Comparison of ENCODE assay signal across 24 cellular contexts in the genomic region with DNA sequence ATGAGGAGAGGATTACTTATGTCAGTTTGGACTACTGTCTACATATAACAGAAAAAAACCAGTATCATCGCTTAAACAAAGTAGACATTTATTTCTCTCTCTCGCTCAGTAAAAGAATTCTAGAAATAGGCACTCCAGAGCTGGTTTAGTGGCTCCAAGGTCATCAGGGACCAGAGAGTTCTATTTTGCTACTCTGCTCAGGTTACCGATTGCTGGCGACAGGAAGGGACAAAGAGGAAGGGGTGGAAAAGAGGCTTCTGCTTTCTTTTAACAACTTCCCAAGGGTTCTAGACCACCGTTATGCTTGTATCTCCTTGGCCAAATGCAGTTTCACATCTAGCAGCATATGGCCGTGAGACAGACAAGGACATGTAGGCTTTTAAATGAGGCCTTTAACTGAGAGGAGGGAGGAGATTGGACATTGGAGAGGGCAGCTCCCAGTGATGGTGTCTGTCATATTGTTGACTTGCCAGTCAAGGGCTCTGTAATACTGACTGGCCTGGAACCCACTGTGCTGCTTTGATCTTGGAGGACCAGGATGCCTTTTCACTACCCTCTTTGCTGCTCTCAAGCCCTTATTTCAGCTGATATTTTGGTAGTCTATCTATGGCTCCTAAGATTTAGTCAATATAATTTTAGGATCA. TPM values are rescaled to one million over a fixed set of nuclear protein-coding genes. Genes with fewer than 3 reads are reported as not detected.
DNase-seq lines count a peak whose midpoint lies in the region; ATAC-seq, FAIRE-seq and TF ChIP-seq lines count a peak whose summit lies in the region.
"Had no signal": no experiment of that assay in that cellular context is flagged by ENCODE, and none has a peak within 500 bp of the region (broad histone marks: within the 10 kb centered on the region; RNA-seq: fewer than 3 reads in every experiment).

No MANE protein-coding gene starts in this region.

- H3K4me2 ChIP-seq in PC-9, result no peak overlapping the region; the same call in 1 of the 2 replicates

- H3K36me3 ChIP-seq in PC-9 (ENCODE audit: low read depth), result no peaks in the 10 kb centered on the region
- H3K36me3 ChIP-seq: SJCRH30 had no signal

- peak overlapping the region; percentile 63 for H3K27ac ChIP-seq in PC-9
- H3K27ac ChIP-seq: 22Rv1, SJCRH30, skin epidermis had no signal

- no peaks in the 10 kb centered on the region for H3K79me2 ChIP-seq in PC-9 (ENCODE audit: low read depth)

- no peak for TF ChIP-seq CTCF in PC-9 (conservative IDR thresholded peaks at IDR 0.05)
- TF ChIP-seq CTCF in mesothelial cell of epicardium (IDR thresholded peaks at IDR 0.05; ENCODE audit: unreplicated experiment), result no peak
- TF ChIP-seq CTCF in GM10266 (IDR thresholded peaks at IDR 0.05; ENCODE audit: control insufficient read depth, insufficient read depth, low read depth, missing control alignments), result no peak

- peaks cover 57% of the 10 kb centered on the region for H3K4me1 ChIP-seq in PC-9 (replicated peaks; ENCODE audit: insufficient read depth)

- H2AFZ ChIP-seq in PC-9, result no peak overlapping the region

- intact Hi-C loops in PC-9 (cut with micrococcal nuclease; ENCODE audit: unreplicated experiment), result loop anchor here (1.0 kb wide), 1 partner anchor 100 kb away; the partner anchor contains the start of gene SRP19

- H3K9me2 ChIP-seq in PC-9 (ENCODE audit: insufficient read depth), result no peaks in the 10 kb centered on the region

- POLR2A ChIA-PET in PC-9 (lab: Charles Lee; ENCODE audit: unreplicated experiment), result interaction anchor here (0.7 kb wide), 1 partner anchor 15 kb away, joined by 3 read pairs; no protein-coding TSS in a partner anchor

- peak overlapping the region; percentile 23 for H3K27ac Mint-ChIP-seq in mesothelial cell of epicardium
- H3K27ac Mint-ChIP-seq: activated CD4-positive, alpha-beta T cell treated with anti-CD3 and anti-CD28 coated beads for 36 hours; activated naive CD8-positive, alpha-beta T cell treated with anti-CD3 and anti-CD28 coated beads, Interleukin-2, amount 50 U/mL, for 24 hours; T-helper 17 cell had no signal

- DNase-seq in DMS53 (lab: John Stamatoyannopoulos, UW) (peak; percentile 20), DMS53 treated with DMSO at 0.1 percent for 48 hours (lab: John Stamatoyannopoulos, UW; ENCODE audit: unreplicated experiment) (no peak), GM19239 (ENCODE audit: insufficient read length, low spot score) (no peak), PC-9 (no peak), mesothelial cell of epicardium (ENCODE audit: low spot score in 2 of 2, unreplicated experiment in 2 of 2) (no peak), GM10266 (ENCODE audit: extremely low spot score) (no peak)
- DNase-seq: activated CD4-positive, alpha-beta T cell treated with anti-CD3 and anti-CD28 coated beads for 36 hours; activated CD8-positive, alpha-beta memory T cell treated with anti-CD3 and anti-CD28 coated beads for 24 hours; activated gamma-delta T cell treated with Interleukin-2 at 50 U/mL for 16 hours; activated naive CD8-positive, alpha-beta T cell treated with anti-CD3 and anti-CD28 coated beads, Interleukin-2, amount 50 U/mL, for 24 hours; activated T-cell treated with anti-CD3 and anti-CD28 coated beads, Interleukin-2, amount 50 U/mL, for 1 hour; AML-193; head of caudate nucleus; NCI-H187 treated with DMSO at 0.1 percent for 48 hours; nucleus accumbens; T-helper 17 cell; trophoblast cell had no signal

- peaks cover 34% of the 10 kb centered on the region for H3F3A ChIP-seq in PC-9 (ENCODE audit: insufficient read depth, low read depth)

- FAIRE-seq in GM19239 (lab: Jason Lieb, UNC), result peak; percentile 28
- FAIRE-seq: GM12892 had no signal

- CTCF ChIA-PET in PC-9 (lab: Charles Lee), result no interaction called here

- peaks cover 28% of the 10 kb centered on the region for H3K4me1 Mint-ChIP-seq in mesothelial cell of epicardium

- H3K36me3 Mint-ChIP-seq in mesothelial cell of epicardium, result no peaks in the 10 kb centered on the region

- H3K9me3 ChIP-seq in PC-9 (ENCODE audit: insufficient read depth, low read depth), result no peaks in the 10 kb centered on the region
- H3K9me3 ChIP-seq: SJCRH30 had no signal

- H3K4me3 Mint-ChIP-seq in mesothelial cell of epicardium, result no peak overlapping the region
- H3K4me3 Mint-ChIP-seq: activated CD4-positive, alpha-beta T cell treated with anti-CD3 and anti-CD28 coated beads for 36 hours; activated naive CD8-positive, alpha-beta T cell treated with anti-CD3 and anti-CD28 coated beads, Interleukin-2, amount 50 U/mL, for 24 hours; T-helper 17 cell had no signal

- no peaks in the 10 kb centered on the region for H4K20me1 ChIP-seq in PC-9 (ENCODE audit: insufficient read depth)

- H3K4me3 ChIP-seq in PC-9, result no peak overlapping the region
- H3K4me3 ChIP-seq: lung, SJCRH30, skin epidermis had no signal

- ATAC-seq in HG02970 (IDR thresholded peaks at IDR 0.05; ENCODE audit: low FRiP score, unreplicated experiment), result no peak
- no peak for ATAC-seq in GM19455 (IDR thresholded peaks at IDR 0.05; ENCODE audit: unreplicated experiment)
- ATAC-seq: activated CD4-positive, alpha-beta T cell treated with anti-CD3 and anti-CD28 coated beads for 36 hours; activated naive CD8-positive, alpha-beta T cell treated with anti-CD3 and anti-CD28 coated beads, Interleukin-2, amount 50 U/mL, for 24 hours; T-helper 17 cell had no signal

- BruUV-seq in PC-9 (replicated peaks; lab: Mats Ljungman, UMichigan), result no TSS peak

- H3K27me3 ChIP-seq in PC-9 (ENCODE audit: insufficient read depth, low read depth), result no peaks in the 10 kb centered on the region
- H3K27me3 ChIP-seq: SJCRH30 had no signal

- no peaks in the 10 kb centered on the region for H3K9me3 Mint-ChIP-seq in mesothelial cell of epicardium
- H3K9me3 Mint-ChIP-seq: activated naive CD8-positive, alpha-beta T cell treated with anti-CD3 and anti-CD28 coated beads, Interleukin-2, amount 50 U/mL, for 24 hours had no signal

- no peaks in the 10 kb centered on the region for H3K27me3 Mint-ChIP-seq in mesothelial cell of epicardium (ENCODE audit: low read depth)
- H3K27me3 Mint-ChIP-seq: activated CD4-positive, alpha-beta T cell treated with anti-CD3 and anti-CD28 coated beads for 36 hours; activated naive CD8-positive, alpha-beta T cell treated with anti-CD3 and anti-CD28 coated beads, Interleukin-2, amount 50 U/mL, for 24 hours; T-helper 17 cell had no signal

RNA-seq across cellular contexts. Expression of gene DCP2, which starts 15.6 kb away (rescaled TPM):
- total RNA-seq in PC-9 (2021), result 40.0 and 45.6 TPM in 2 replicates
- total RNA-seq in mesothelial cell of epicardium, result 88.5 to 98.6 TPM (median 90.0 TPM) in 3 replicates

RNA-seq across cellular contexts. Expression of gene REEP5, which starts 39.0 kb away (rescaled TPM):
- total RNA-seq in PC-9 (2021) (45.2 and 53.6 TPM in 2 replicates), mesothelial cell of epicardium (32.4 to 35.4 TPM (median 34.7 TPM) in 3 replicates)
